In the genomic region with DNA sequence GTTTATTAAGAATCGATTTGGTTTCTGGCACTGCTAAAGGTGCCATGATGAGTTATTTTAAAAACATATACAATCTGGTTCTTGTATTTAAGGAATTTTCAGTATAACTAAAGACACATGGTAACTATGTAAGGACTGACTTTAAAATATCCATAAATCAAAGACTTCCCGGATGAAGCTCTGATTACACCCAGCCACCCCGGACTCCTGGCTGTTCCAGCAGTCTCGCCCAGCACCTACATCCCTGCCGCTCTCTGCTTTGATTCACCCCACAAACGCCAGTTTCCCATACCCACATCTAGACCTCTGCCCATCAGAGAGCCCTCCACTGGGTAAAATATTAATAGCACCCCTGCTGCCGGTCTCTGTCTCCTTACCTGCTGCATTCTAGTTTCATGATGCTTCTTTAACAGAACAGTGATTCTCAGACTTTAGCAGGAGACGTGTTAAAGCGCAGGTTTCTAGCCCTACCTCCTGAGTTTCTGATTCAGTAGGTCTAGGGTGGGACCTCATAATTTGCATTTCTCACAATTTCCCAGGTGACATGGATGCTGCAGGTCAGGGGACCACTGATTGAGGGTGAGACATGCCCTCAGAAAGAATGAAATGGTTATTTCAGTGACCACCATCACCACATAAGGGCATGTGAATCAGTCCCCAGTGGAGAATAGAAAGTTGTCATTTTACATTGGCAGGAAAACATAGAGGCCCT, we compare ENCODE assay signal across 17 cellular contexts.
DNase-seq lines count a peak whose midpoint lies in the region; ATAC-seq and TF ChIP-seq lines count a peak whose summit lies in the region.
"Had no signal": no experiment of that assay in that cellular context is flagged by ENCODE, and none has a peak within 500 bp of the region (broad histone marks: within the 10 kb centered on the region; RNA-seq: fewer than 3 reads in every experiment).

No MANE protein-coding gene starts in this region.

- TF ChIP-seq CTCF in type B pancreatic cell (conservative IDR thresholded peaks at IDR 0.05) (no peak), osteocyte (IDR thresholded peaks at IDR 0.05) (no peak), gastrocnemius medialis (IDR thresholded peaks at IDR 0.05 in 4 of 5, conservative IDR thresholded peaks at IDR 0.05 in 1 of 5) (no peak), transverse colon (IDR thresholded peaks at IDR 0.05) (no peak)

- H3K4me3 ChIP-seq in gastrocnemius medialis: no peak overlapping the region
- no peak overlapping the region for H3K4me3 ChIP-seq in transverse colon
- H3K4me3 ChIP-seq: BLaER1, thoracic aorta had no signal

- no peak for DNase-seq in type B pancreatic cell (ENCODE audit: extremely low spot score, unreplicated experiment)
- DNase-seq in osteocyte (ENCODE audit: extremely low spot score, unreplicated experiment): no peak
- DNase-seq in gastrocnemius medialis: no peak
- DNase-seq in transverse colon: no peak
- DNase-seq: activated naive CD8-positive, alpha-beta T cell treated with anti-CD3 and anti-CD28 coated beads for 36 hours; effector memory CD4-positive, alpha-beta T cell; naive B cell; NCI-H1694 treated with DMSO at 0.1 percent for 48 hours; NCI-H510A; PC-3; retina had no signal

- TF ChIP-seq POLR2A in gastrocnemius medialis (IDR thresholded peaks at IDR 0.05) (no peak), transverse colon (IDR thresholded peaks at IDR 0.05) (no peak)

- intact Hi-C loops in gastrocnemius medialis (cut with DNase I; ENCODE audit: low total_unique reads): no loop called here
- intact Hi-C loops in transverse colon (cut with DNase I; ENCODE audit: low total_unique reads): no loop called here

- peak overlapping the region; percentile 34 for H3K4me3 Mint-ChIP-seq in type B pancreatic cell
- H3K4me3 Mint-ChIP-seq in osteocyte (ENCODE audit: unreplicated experiment): no peak overlapping the region
- H3K4me3 Mint-ChIP-seq: activated naive CD8-positive, alpha-beta T cell treated with anti-CD3 and anti-CD28 coated beads for 36 hours had no signal

- in situ Hi-C loops in gastrocnemius medialis (cut with MboI; ENCODE audit: low sequenced_read_pairs in 4 of 4): loop anchor here in 1 of 4 donors (25.0 kb wide), 1 partner anchor 118 kb away; no protein-coding TSS in a partner anchor
- in situ Hi-C loops in transverse colon (cut with MboI; ENCODE audit: low pct_ligation_motif_present in 1 of 4, low pct_unique_long_range_greater_than_20kb in 1 of 4, low sequenced_read_pairs in 3 of 4): no loop called here

- H3K4me1 ChIP-seq in gastrocnemius medialis (peaks cover 0 to 3% of the 10 kb centered on the region in 2 donors), transverse colon (peaks cover 0 to 3% (median 0%) of the 10 kb centered on the region in 4 donors)
- H3K4me1 ChIP-seq: BLaER1 had no signal

- 73 to 74% methylated on average over 5 to 9 of the region's 9 CpGs for WGBS in transverse colon (ENCODE audit: low coverage in 1 of 2), 2 donors

- H3K27me3 ChIP-seq in gastrocnemius medialis (no peaks in the 10 kb centered on the region), transverse colon (no peaks in the 10 kb centered on the region)
- H3K27me3 ChIP-seq: BLaER1 had no signal

- ATAC-seq in GM19351 (IDR thresholded peaks at IDR 0.05; ENCODE audit: unreplicated experiment) (peak; percentile 72), HG02642 (IDR thresholded peaks at IDR 0.05; ENCODE audit: poor library complexity, unreplicated experiment) (peak; percentile 57), HG03457 (IDR thresholded peaks at IDR 0.05; ENCODE audit: unreplicated experiment) (peak; percentile 44), gastrocnemius medialis (no peak)
- ATAC-seq: activated CD4-positive, CD25-positive, alpha-beta regulatory T cell treated with anti-CD3 and anti-CD28 coated beads, Interleukin-2, amount 50 U/mL, for 24 hours; PC-3 had no signal

- no peak for TF ChIP-seq EP300 in transverse colon (IDR thresholded peaks at IDR 0.05; ENCODE audit: low read depth)

- H3K9me3 ChIP-seq in gastrocnemius medialis: no peaks in the 10 kb centered on the region
- H3K9me3 ChIP-seq in transverse colon: no peaks in the 10 kb centered on the region
- H3K9me3 ChIP-seq: BLaER1, thoracic aorta had no signal

- H3K27ac ChIP-seq in gastrocnemius medialis (peak overlapping the region in 1 of 4 donors; percentile 28), transverse colon (no peak overlapping the region)
- H3K27ac ChIP-seq: BLaER1, thoracic aorta had no signal

- H3K4me1 Mint-ChIP-seq in type B pancreatic cell (ENCODE audit: unreplicated experiment) (peaks cover 33% of the 10 kb centered on the region), osteocyte (ENCODE audit: unreplicated experiment) (peaks cover 2% of the 10 kb centered on the region)
- H3K4me1 Mint-ChIP-seq: activated naive CD8-positive, alpha-beta T cell treated with anti-CD3 and anti-CD28 coated beads for 36 hours; naive B cell had no signal

- H3K27me3 Mint-ChIP-seq in type B pancreatic cell: no peaks in the 10 kb centered on the region
- H3K27me3 Mint-ChIP-seq in osteocyte (ENCODE audit: unreplicated experiment): peaks cover 28% of the 10 kb centered on the region

- H3K27ac Mint-ChIP-seq in type B pancreatic cell (no peak overlapping the region), osteocyte (ENCODE audit: unreplicated experiment) (no peak overlapping the region)
- H3K27ac Mint-ChIP-seq: activated naive CD8-positive, alpha-beta T cell treated with anti-CD3 and anti-CD28 coated beads for 36 hours; naive B cell had no signal

- H3K36me3 ChIP-seq in gastrocnemius medialis (no peaks in the 10 kb centered on the region), transverse colon (no peaks in the 10 kb centered on the region)
- H3K36me3 ChIP-seq: BLaER1, thoracic aorta had no signal

- H3K36me3 Mint-ChIP-seq in type B pancreatic cell: peaks cover 39% of the 10 kb centered on the region
- H3K36me3 Mint-ChIP-seq in osteocyte (ENCODE audit: unreplicated experiment): no peaks in the 10 kb centered on the region
- H3K36me3 Mint-ChIP-seq: activated naive CD8-positive, alpha-beta T cell treated with anti-CD3 and anti-CD28 coated beads for 36 hours; naive B cell had no signal

- peaks cover 5% of the 10 kb centered on the region for H3K9me3 Mint-ChIP-seq in type B pancreatic cell
- H3K9me3 Mint-ChIP-seq in osteocyte (ENCODE audit: unreplicated experiment): no peaks in the 10 kb centered on the region
- H3K9me3 Mint-ChIP-seq: activated naive CD8-positive, alpha-beta T cell treated with anti-CD3 and anti-CD28 coated beads for 36 hours had no signal

Comparison
In these comparisons a context has a peak if more than half of its experiments do, and no peak if none do; other contexts are left out.
1. ATAC-seq: peak in GM19351 (single experiment), HG02642 (single experiment) and HG03457 (single experiment); none in gastrocnemius medialis (0 of 2).